ENCODE assay signal across 1 cellular context in the genomic region with DNA sequence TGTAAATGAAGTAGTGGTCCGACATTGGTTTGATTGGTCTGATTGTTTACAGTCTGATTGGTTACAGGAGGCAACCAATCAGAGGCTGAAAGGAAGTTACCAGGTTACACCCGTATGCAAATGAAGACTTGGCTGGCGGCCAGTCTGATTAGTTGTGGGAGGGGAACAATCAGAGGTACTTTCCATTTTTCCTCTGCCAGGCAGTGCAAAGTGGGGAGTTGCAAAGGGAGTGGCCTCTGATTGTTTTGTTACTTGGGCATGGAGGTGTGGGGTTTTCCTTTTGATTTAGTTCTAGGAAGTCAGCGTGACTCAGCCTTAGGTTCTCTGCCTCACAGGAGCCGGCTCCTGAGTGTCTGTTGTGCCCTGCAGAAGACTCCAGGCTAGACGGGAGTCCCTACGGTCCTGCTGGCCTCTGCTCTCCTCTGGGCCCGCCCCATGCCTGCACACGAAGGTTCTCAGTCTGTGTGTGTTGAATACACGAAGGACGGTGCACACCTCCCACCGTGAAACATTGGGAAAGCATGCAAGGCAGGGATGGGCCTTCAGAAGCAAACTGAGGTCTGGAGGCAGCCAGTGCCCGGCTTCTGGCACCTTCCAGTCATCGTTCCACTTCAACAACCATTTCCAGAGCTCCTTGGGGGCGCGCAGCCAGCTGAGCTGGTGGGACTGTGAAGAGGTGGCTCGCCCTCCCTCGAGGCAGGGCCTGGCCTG.
TF ChIP-seq lines count a peak whose summit lies in the region.

No MANE protein-coding gene starts in this region.

TF ChIP-seq in A549, 52 proteins besides CTCF, POLR2A, EP300 and RAD21:
- TF ChIP-seq, protein P1, sequence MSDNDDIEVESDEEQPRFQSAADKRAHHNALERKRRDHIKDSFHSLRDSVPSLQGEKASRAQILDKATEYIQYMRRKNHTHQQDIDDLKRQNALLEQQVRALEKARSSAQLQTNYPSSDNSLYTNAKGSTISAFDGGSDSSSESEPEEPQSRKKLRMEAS (IDR thresholded peaks at IDR 0.05), result peak; percentile 54
- TF ChIP-seq MAFK (IDR thresholded peaks at IDR 0.05; ENCODE audit: partially characterized antibody) (peak; percentile 16), CHD4 (IDR thresholded peaks at IDR 0.05; ENCODE audit: borderline replicate concordance) (no peak)
- TF ChIP-seq, protein P2, sequence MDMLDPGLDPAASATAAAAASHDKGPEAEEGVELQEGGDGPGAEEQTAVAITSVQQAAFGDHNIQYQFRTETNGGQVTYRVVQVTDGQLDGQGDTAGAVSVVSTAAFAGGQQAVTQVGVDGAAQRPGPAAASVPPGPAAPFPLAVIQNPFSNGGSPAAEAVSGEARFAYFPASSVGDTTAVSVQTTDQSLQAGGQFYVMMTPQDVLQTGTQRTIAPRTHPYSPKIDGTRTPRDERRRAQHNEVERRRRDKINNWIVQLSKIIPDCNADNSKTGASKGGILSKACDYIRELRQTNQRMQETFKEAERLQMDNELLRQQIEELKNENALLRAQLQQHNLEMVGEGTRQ (IDR thresholded peaks at IDR 0.05), result no peak
